In genomic region chr3:5376761-5377160, GRCh38 we compare ENCODE assay signal across 1 cellular context.
TF ChIP-seq lines count a peak whose summit lies in the region.

No MANE protein-coding gene starts in this region.

TF ChIP-seq in HepG2, 621 proteins besides CTCF, POLR2A, EP300 and RAD21 (continued from another document and continues in another):
- TF ChIP-seq ZHX2 (IDR thresholded peaks at IDR 0.05; ENCODE audit: low read depth) (no peak), ZHX2 (CRISPR knock-in tag; IDR thresholded peaks at IDR 0.05; ENCODE audit: borderline replicate concordance) (no peak), ZNF503 (CRISPR knock-in tag; IDR thresholded peaks at IDR 0.05) (no peak), ESRRA (CRISPR knock-in tag; IDR thresholded peaks at IDR 0.05; ENCODE audit: low read depth) (no peak), SRF (IDR thresholded peaks at IDR 0.05; ENCODE audit: low read depth, low read length) (no peak), ZNF687 (CRISPR knock-in tag; IDR thresholded peaks at IDR 0.05) (peak; percentile 51), ZNF772 (CRISPR knock-in tag; IDR thresholded peaks at IDR 0.05) (no peak), ZNF556 (CRISPR knock-in tag; IDR thresholded peaks at IDR 0.05; ENCODE audit: borderline replicate concordance) (0 out of 2 replicates have a peak, but pooled peaks have one; percentile 26), ZNF646 (CRISPR knock-in tag; IDR thresholded peaks at IDR 0.05) (no peak), ZNF576 (CRISPR knock-in tag; IDR thresholded peaks at IDR 0.05) (no peak), TAF15 (IDR thresholded peaks at IDR 0.05; ENCODE audit: low read depth, low read length, poor library complexity, severe bottlenecking) (no peak), ZNF451 (CRISPR knock-in tag; IDR thresholded peaks at IDR 0.05) (no peak; the same call in 1 of the 2 replicates), ZNF605 (CRISPR knock-in tag; IDR thresholded peaks at IDR 0.05) (no peak), ZNF724P (CRISPR knock-in tag; IDR thresholded peaks at IDR 0.05; ENCODE audit: borderline replicate concordance) (no peak), TMF1 (CRISPR knock-in tag; IDR thresholded peaks at IDR 0.05; ENCODE audit: low read depth) (no peak), KDM2A (CRISPR knock-in tag; IDR thresholded peaks at IDR 0.05; ENCODE audit: borderline replicate concordance, low read depth) (peak; percentile 52; the same call in 1 of the 2 replicates), CENPT (CRISPR knock-in tag; IDR thresholded peaks at IDR 0.05; ENCODE audit: low read depth) (no peak), TEAD3 (CRISPR knock-in tag; optimal IDR thresholded peaks at IDR 0.05; ENCODE audit: borderline replicate concordance) (no peak), FOXJ3 (CRISPR knock-in tag; IDR thresholded peaks at IDR 0.05; ENCODE audit: borderline replicate concordance) (no peak), GATAD2A (CRISPR knock-in tag; IDR thresholded peaks at IDR 0.05) (peak; percentile 46; the same call in 1 of the 2 replicates), SYNCRIP (IDR thresholded peaks at IDR 0.05; ENCODE audit: insufficient read depth, low read depth, low read length) (no peak), ZSCAN31 (CRISPR knock-in tag; IDR thresholded peaks at IDR 0.05; ENCODE audit: low read depth) (peak; percentile 30; the same call in 1 of the 2 replicates), SRSF9 (IDR thresholded peaks at IDR 0.05; ENCODE audit: borderline replicate concordance, insufficient read depth, low read depth, low read length, poor library complexity, severe bottlenecking) (no peak), ZNF549 (CRISPR knock-in tag; IDR thresholded peaks at IDR 0.05) (no peak), CAMTA2 (CRISPR knock-in tag; IDR thresholded peaks at IDR 0.05; ENCODE audit: borderline replicate concordance) (no peak), SETDB1 (CRISPR knock-in tag; IDR thresholded peaks at IDR 0.05; ENCODE audit: borderline replicate concordance) (no peak), ZNF234 (CRISPR knock-in tag; conservative IDR thresholded peaks at IDR 0.05) (no peak), GLI4 (CRISPR knock-in tag; IDR thresholded peaks at IDR 0.05; ENCODE audit: borderline replicate concordance) (no peak), ZNF510 (CRISPR knock-in tag; IDR thresholded peaks at IDR 0.05; ENCODE audit: low read depth) (no peak), CBX5 (CRISPR knock-in tag; IDR thresholded peaks at IDR 0.05; ENCODE audit: borderline replicate concordance) (peak; percentile 51; the same call in 1 of the 2 replicates), ZFY (CRISPR knock-in tag; IDR thresholded peaks at IDR 0.05) (peak; percentile 33; the same call in 1 of the 2 replicates), MZF1 (CRISPR knock-in tag; IDR thresholded peaks at IDR 0.05; ENCODE audit: borderline replicate concordance) (no peak), HNRNPK (IDR thresholded peaks at IDR 0.05; ENCODE audit: low read depth, low read length, poor library complexity, severe bottlenecking) (no peak), RXRA (CRISPR knock-in tag; IDR thresholded peaks at IDR 0.05) (0 out of 2 replicates have a peak, but pooled peaks have one; percentile 29)
- TF ChIP-seq, protein P1, sequence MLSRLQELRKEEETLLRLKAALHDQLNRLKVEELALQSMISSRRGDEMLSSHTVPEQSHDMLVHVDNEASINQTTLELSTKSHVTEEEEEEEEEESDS (CRISPR knock-in tag; IDR thresholded peaks at IDR 0.05; ENCODE audit: borderline replicate concordance), result no peak
- TF ChIP-seq, protein P2, sequence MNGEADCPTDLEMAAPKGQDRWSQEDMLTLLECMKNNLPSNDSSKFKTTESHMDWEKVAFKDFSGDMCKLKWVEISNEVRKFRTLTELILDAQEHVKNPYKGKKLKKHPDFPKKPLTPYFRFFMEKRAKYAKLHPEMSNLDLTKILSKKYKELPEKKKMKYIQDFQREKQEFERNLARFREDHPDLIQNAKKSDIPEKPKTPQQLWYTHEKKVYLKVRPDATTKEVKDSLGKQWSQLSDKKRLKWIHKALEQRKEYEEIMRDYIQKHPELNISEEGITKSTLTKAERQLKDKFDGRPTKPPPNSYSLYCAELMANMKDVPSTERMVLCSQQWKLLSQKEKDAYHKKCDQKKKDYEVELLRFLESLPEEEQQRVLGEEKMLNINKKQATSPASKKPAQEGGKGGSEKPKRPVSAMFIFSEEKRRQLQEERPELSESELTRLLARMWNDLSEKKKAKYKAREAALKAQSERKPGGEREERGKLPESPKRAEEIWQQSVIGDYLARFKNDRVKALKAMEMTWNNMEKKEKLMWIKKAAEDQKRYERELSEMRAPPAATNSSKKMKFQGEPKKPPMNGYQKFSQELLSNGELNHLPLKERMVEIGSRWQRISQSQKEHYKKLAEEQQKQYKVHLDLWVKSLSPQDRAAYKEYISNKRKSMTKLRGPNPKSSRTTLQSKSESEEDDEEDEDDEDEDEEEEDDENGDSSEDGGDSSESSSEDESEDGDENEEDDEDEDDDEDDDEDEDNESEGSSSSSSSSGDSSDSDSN (CRISPR knock-in tag; IDR thresholded peaks at IDR 0.05), result 0 out of 2 replicates have a peak, but pooled peaks have one; percentile 32
- TF ChIP-seq, protein P3, sequence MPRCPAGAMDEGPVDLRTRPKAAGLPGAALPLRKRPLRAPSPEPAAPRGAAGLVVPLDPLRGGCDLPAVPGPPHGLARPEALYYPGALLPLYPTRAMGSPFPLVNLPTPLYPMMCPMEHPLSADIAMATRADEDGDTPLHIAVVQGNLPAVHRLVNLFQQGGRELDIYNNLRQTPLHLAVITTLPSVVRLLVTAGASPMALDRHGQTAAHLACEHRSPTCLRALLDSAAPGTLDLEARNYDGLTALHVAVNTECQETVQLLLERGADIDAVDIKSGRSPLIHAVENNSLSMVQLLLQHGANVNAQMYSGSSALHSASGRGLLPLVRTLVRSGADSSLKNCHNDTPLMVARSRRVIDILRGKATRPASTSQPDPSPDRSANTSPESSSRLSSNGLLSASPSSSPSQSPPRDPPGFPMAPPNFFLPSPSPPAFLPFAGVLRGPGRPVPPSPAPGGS (CRISPR knock-in tag; IDR thresholded peaks at IDR 0.05), result no peak
